8 cellular contexts compared by ENCODE assay signal in the genomic region with DNA sequence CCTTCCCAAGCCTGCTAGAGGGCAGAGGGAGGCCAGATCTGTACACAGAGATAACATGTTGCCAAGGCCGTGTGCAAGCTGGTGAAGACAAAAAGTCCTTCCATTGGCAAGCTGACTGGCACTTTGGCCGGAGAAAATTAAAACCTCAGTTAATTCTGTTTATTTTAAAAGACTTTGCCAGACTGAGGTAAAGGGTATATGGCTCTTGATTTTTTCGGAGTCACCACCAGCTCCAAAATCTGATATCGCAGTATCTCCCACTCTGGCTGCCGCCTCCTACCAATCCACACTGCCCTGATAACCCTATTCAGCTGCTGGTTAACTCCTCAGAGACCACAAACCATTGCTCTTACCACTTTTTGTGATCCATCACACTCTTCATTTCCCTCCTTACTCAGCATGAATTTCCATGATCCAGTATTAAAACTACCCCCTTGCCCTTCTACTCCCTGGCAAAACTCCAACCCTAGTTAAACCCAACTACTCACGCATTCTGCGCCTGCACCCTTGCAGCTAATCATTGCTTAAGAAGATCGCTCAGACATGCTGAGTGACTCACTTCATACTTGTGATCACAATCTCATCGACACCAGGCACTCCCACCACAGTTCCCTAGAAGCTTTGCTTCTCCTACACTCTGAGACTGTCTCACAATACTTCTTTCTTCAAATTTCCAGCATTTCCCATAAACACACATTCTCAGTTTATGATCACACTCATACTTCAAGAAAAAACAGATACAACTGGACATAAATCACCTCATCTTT. TPM values are rescaled to one million over a fixed set of nuclear protein-coding genes. Genes with fewer than 3 reads are reported as not detected.
A peak's percentile ranks its signal among the peaks of the same experiment; 100 is the strongest.
DNase-seq lines count a peak whose midpoint lies in the region; ATAC-seq and TF ChIP-seq lines count a peak whose summit lies in the region.

No MANE protein-coding gene starts in this region.

- peaks cover 6% of the 10 kb centered on the region for H3K4me1 Mint-ChIP-seq in CD4-positive, alpha-beta T cell (ENCODE audit: low read depth)

- H3K36me3 Mint-ChIP-seq in CD4-positive, alpha-beta T cell (ENCODE audit: low read depth) = peaks cover 6% of the 10 kb centered on the region

- no peaks in the 10 kb centered on the region for H4K20me1 ChIP-seq in osteoblast (ENCODE audit: insufficient read depth, low read length)

- peak overlapping the region; percentile 85 for H3K4me2 ChIP-seq in osteoblast (ENCODE audit: insufficient read depth, low read length)

- no peak overlapping the region for H3K27ac ChIP-seq in CD4-positive, alpha-beta T cell (ENCODE audit: low read depth, low read length)
- peak overlapping the region; percentile 96 for H3K27ac ChIP-seq in osteoblast (ENCODE audit: low read depth, low read length)

- H3K4me3 ChIP-seq in osteoblast (ENCODE audit: insufficient read depth, low read length) = peak overlapping the region; percentile 55

- H3K27ac Mint-ChIP-seq in CD4-positive, alpha-beta T cell = peak overlapping the region; percentile 7

- peak overlapping the region; percentile 6 for H2AFZ ChIP-seq in osteoblast (ENCODE audit: low read length)

- peak overlapping the region; percentile 27 for H3K4me3 Mint-ChIP-seq in CD4-positive, alpha-beta T cell

- DNase-seq in CD4-positive, alpha-beta T cell = peak in 1 of 10 experiments; percentile 6
- DNase-seq in M059J (ENCODE audit: low read depth) = peak; percentile 99
- peak; percentile 19 for DNase-seq in activated CD8-positive, alpha-beta memory T cell treated with anti-CD3 and anti-CD28 coated beads, Interleukin-2, amount 50 U/mL, for 24 hours (ENCODE audit: extremely low read depth)
- DNase-seq in fibroblast of the conjunctiva (ENCODE audit: low read depth) = peak; percentile 92
- peak; percentile 84 for DNase-seq in osteoblast (ENCODE audit: insufficient read length, low spot score, missing footprints)
- DNase-seq in DMS153 (lab: John Stamatoyannopoulos, UW) = no peak

- H3K27me3 ChIP-seq in CD4-positive, alpha-beta T cell (ENCODE audit: control insufficient read depth, insufficient read depth, low read length) = no peaks in the 10 kb centered on the region
- no peaks in the 10 kb centered on the region for H3K27me3 ChIP-seq in osteoblast (ENCODE audit: insufficient read depth, low read length)

- POLR2A ChIA-PET in CD4-positive, alpha-beta T cell (lab: Charles Lee) = interaction anchor here (1.9 kb wide), 1 partner anchor 89 kb away, joined by 5 read pairs; no protein-coding TSS in a partner anchor

- ATAC-seq in CD4-positive, alpha-beta T cell (ENCODE audit: poor library complexity) = peak; percentile 39
- ATAC-seq in HG03571 (IDR thresholded peaks at IDR 0.05; ENCODE audit: unreplicated experiment) = no peak
- no peak for ATAC-seq in HG02884 (IDR thresholded peaks at IDR 0.05; ENCODE audit: unreplicated experiment)

- no peaks in the 10 kb centered on the region for H3K9me3 ChIP-seq in CD4-positive, alpha-beta T cell (ENCODE audit: control insufficient read depth, low read length)
- H3K9me3 ChIP-seq in osteoblast (ENCODE audit: low read depth, low read length) = no peaks in the 10 kb centered on the region

- CTCF ChIA-PET in CD4-positive, alpha-beta T cell (lab: Charles Lee) = interaction anchor here (1.4 to 2.2 kb wide), 3 partner anchors 14 to 86 kb away, joined by 4 to 7 read pairs (median 4); no protein-coding TSS in a partner anchor

- intact Hi-C loops in CD4-positive, alpha-beta T cell (cut with DNase I, micrococcal nuclease) = no loop called here

- H3K4me1 ChIP-seq in osteoblast (ENCODE audit: insufficient read depth, low read length) = peaks cover 41% of the 10 kb centered on the region

- TF ChIP-seq CTCF in CD4-positive, alpha-beta T cell (IDR thresholded peaks at IDR 0.05) = no peak
- no peak for TF ChIP-seq CTCF in osteoblast (IDR thresholded peaks at IDR 0.05; ENCODE audit: extremely low read depth, low read depth, low read length)

- no peaks in the 10 kb centered on the region for H3K9me3 Mint-ChIP-seq in CD4-positive, alpha-beta T cell

- H3K27me3 Mint-ChIP-seq in CD4-positive, alpha-beta T cell = no peaks in the 10 kb centered on the region

- no peaks in the 10 kb centered on the region for H3K36me3 ChIP-seq in osteoblast (ENCODE audit: insufficient read depth, low read length)

- no peaks in the 10 kb centered on the region for H3K79me2 ChIP-seq in osteoblast (ENCODE audit: insufficient read depth, low read length)

RNA-seq across cellular contexts. Expression of a gene that starts 5.8 kb away (rescaled TPM):
- total RNA-seq in CD4-positive, alpha-beta T cell = 100 to 1,000 TPM; 171 to 179 TPM
- 24.2 and 41.6 TPM in 2 replicates for total RNA-seq in M059J (2014; rRNA removed; shearing (Covaris generic))
- 21.5 and 23.9 TPM in 2 replicates for total RNA-seq in osteoblast

RNA-seq across cellular contexts. Expression of a gene that starts 57.7 kb away (rescaled TPM):
- total RNA-seq in CD4-positive, alpha-beta T cell = under 1 TPM; 0.53 to 0.82 TPM
- total RNA-seq in M059J (2014; rRNA removed; shearing (Covaris generic)) = 1.6 and 4.9 TPM in 2 replicates
- 0.29 and 0.36 TPM in 2 replicates for total RNA-seq in osteoblast
